Comparison of ENCODE assay signal across 9 cellular contexts in genomic region chr19:16587031-16588023, GRCh38. TPM values are rescaled to one million over a fixed set of nuclear protein-coding genes. Genes with fewer than 3 reads are reported as not detected.
A peak's percentile ranks its signal among the peaks of the same experiment; 100 is the strongest.
DNase-seq lines count a peak whose midpoint lies in the region; ATAC-seq and TF ChIP-seq lines count a peak whose summit lies in the region.
"Had no signal": no experiment of that assay in that cellular context is flagged by ENCODE, and none has a peak within 500 bp of the region (broad histone marks: within the 10 kb centered on the region; RNA-seq: fewer than 3 reads in every experiment).

No MANE protein-coding gene starts in this region.

- TF ChIP-seq POLR2A in NB4 (IDR thresholded peaks at IDR 0.05; ENCODE audit: extremely low read depth, insufficient read length): no peak
- TF ChIP-seq POLR2A in esophagus squamous epithelium (IDR thresholded peaks at IDR 0.05): no peak

- peak overlapping the region; percentile 38 for H3K9ac ChIP-seq in rectal smooth muscle tissue (ENCODE audit: low read length)

- H3K36me3 ChIP-seq in esophagus squamous epithelium (no peaks in the 10 kb centered on the region), rectal smooth muscle tissue (ENCODE audit: control insufficient read depth, insufficient read depth, low read length) (no peaks in the 10 kb centered on the region)

- intact Hi-C loops in esophagus squamous epithelium (cut with DNase I): no loop called here

- no peaks in the 10 kb centered on the region for H3K27me3 ChIP-seq in esophagus squamous epithelium
- no peaks in the 10 kb centered on the region for H3K27me3 ChIP-seq in rectal smooth muscle tissue (ENCODE audit: control insufficient read depth, insufficient read depth, low read length)

- H3K27ac ChIP-seq in esophagus squamous epithelium (peak overlapping the region; percentile 40 to 78 (median 72)), rectal smooth muscle tissue (ENCODE audit: low read depth, low read length) (peak overlapping the region; percentile 39)

- TF ChIP-seq CTCF in NB4 (IDR thresholded peaks at IDR 0.05; ENCODE audit: low read depth, low read length): no peak
- TF ChIP-seq CTCF in esophagus squamous epithelium (IDR thresholded peaks at IDR 0.05): no peak

- ATAC-seq in HG02938 (IDR thresholded peaks at IDR 0.05; ENCODE audit: unreplicated experiment) (no peak), GM21367 (IDR thresholded peaks at IDR 0.05; ENCODE audit: unreplicated experiment) (no peak)
- ATAC-seq: left colon had no signal

- WGBS in esophagus squamous epithelium, 2 donors: 7% methylated on average over 9 to 12 of the region's 23 CpGs

- H3K9me3 ChIP-seq in esophagus squamous epithelium: no peaks in the 10 kb centered on the region

- H3K4me1 ChIP-seq in esophagus squamous epithelium (peaks cover 44 to 91% (median 73%) of the 10 kb centered on the region in 3 donors), rectal smooth muscle tissue (ENCODE audit: control insufficient read depth, insufficient read depth, low read length) (peaks cover 31% of the 10 kb centered on the region)

- DNase-seq in DMS79 (lab: John Stamatoyannopoulos, UW) (peak; percentile 41), NB4 (ENCODE audit: low read depth) (peak; percentile 91), esophagus squamous epithelium (lab: John Stamatoyannopoulos, UW) (no peak), NCI-H2196 (lab: John Stamatoyannopoulos, UW; ENCODE audit: unreplicated experiment) (no peak)
- DNase-seq in activated CD8-positive, alpha-beta memory T cell treated with anti-CD3 and anti-CD28 coated beads, Interleukin-2, amount 50 U/mL, for 4 hours: peak; percentile 77

- peak overlapping the region; percentile 48 for H3K4me3 ChIP-seq in NB4 (ENCODE audit: low read depth, low read length)
- H3K4me3 ChIP-seq in esophagus squamous epithelium: peak overlapping the region in 3 of 4 donors; percentile 14 to 50 (median 14)
- H3K4me3 ChIP-seq in rectal smooth muscle tissue (ENCODE audit: low read length): peak overlapping the region; percentile 66

RNA-seq across cellular contexts. Expression of gene SLC35E1, which starts 15.1 kb away (rescaled TPM):
- total RNA-seq in esophagus squamous epithelium: 10 to 100 TPM; 22.6 to 29.4 (median 25.3) TPM

RNA-seq across cellular contexts. Expression of gene MED26, which starts 40.7 kb away (rescaled TPM):
- 1 to 10 TPM; 5.1 to 9.9 (median 8.4) TPM for total RNA-seq in esophagus squamous epithelium

RNA-seq across cellular contexts. Expression of gene CHERP, which starts 45.1 kb away (rescaled TPM):
- 10 to 100 TPM in 1 of 4 donors, 1 to 10 TPM in 3; 5.5 to 11.8 (median 9.6) TPM for total RNA-seq in esophagus squamous epithelium

Comparison
In these comparisons a context has a peak if more than half of its experiments do, and no peak if none do; other contexts are left out.
1. DNase-seq: peak in DMS79 (single experiment), NB4 (single experiment) and activated CD8-positive, alpha-beta memory T cell treated with anti-CD3 and anti-CD28 coated beads, Interleukin-2, amount 50 U/mL, for 4 hours (single experiment); none in esophagus squamous epithelium (single experiment) and NCI-H2196 (single experiment).
2. H3K4me3 ChIP-seq: peak in every context shown above with its lines; median percentile 66 in rectal smooth muscle tissue; 48 in NB4; 14 in esophagus squamous epithelium.